Comparison of ENCODE assay signal across 11 cellular contexts in the genomic region with DNA sequence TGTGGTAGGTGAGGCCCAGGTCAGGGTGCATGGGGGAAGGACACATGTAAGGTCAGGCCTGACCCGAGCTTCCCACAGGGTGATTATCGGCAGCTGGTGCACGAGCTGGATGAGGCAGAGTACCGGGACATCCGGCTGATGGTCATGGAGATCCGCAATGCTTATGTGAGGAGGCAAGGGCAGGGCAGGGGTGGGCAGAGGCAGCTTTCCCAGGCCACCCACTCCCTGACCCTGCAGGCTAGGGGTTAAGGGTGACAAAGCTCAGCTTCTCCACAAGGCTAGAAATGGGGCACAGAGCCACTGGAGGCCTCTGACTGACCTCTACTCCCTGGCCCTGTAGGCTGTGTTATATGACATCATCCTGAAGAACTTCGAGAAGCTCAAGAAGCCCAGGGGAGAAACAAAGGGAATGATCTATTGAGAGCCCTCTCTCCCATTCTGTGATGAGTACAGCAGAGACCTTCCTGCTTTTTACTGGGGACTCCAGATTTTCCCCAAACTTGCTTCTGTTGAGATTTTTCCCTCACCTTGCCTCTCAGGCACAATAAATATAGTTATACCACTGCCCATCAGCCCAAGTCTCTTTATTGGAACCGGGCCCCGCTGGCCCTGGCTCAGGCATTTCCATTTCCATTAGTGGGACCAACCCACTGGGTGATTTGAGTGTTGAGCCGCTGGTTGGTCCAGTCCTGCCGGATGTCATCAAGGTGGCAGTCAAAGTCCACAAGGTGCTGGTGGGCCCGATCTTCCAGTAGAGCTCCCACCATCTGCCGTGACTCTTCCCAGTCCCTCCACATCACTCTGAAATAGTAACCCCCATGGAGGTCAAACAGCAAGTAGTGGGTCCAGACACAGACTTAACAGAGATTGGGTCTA. TPM values are rescaled to one million over a fixed set of nuclear protein-coding genes. Genes with fewer than 3 reads are reported as not detected.
DNase-seq lines count a peak whose midpoint lies in the region; ATAC-seq and TF ChIP-seq lines count a peak whose summit lies in the region.
"Had no signal": no experiment of that assay in that cellular context is flagged by ENCODE, and none has a peak within 500 bp of the region (broad histone marks: within the 10 kb centered on the region; RNA-seq: fewer than 3 reads in every experiment).

No MANE protein-coding gene starts in this region.

- H3K27ac ChIP-seq in mammary epithelial cell (ENCODE audit: insufficient read depth, low read depth, low read length), result no peak overlapping the region
- no peak overlapping the region for H3K27ac ChIP-seq in WERI-Rb-1
- H3K27ac ChIP-seq in MM.1S (ENCODE audit: low read length), result no peak overlapping the region
- H3K27ac ChIP-seq in right cardiac atrium (ENCODE audit: low read length), result no peak overlapping the region

- peaks cover 26% of the 10 kb centered on the region for H3K4me1 ChIP-seq in mammary epithelial cell (ENCODE audit: insufficient read depth, low read length)
- peaks cover 11% of the 10 kb centered on the region; the same call in 1 of the 2 replicates for H3K4me1 ChIP-seq in MM.1S (ENCODE audit: low read length)
- H3K4me1 ChIP-seq in right cardiac atrium (ENCODE audit: control insufficient read depth, insufficient read depth, low read length), result peaks cover 2% of the 10 kb centered on the region
- H3K4me1 ChIP-seq: BE2C had no signal

- H3K27me3 Mint-ChIP-seq in MCF 10A (ENCODE audit: insufficient read depth, unreplicated experiment), result no peaks in the 10 kb centered on the region
- H3K27me3 Mint-ChIP-seq in memory B cell, result no peaks in the 10 kb centered on the region
- no peaks in the 10 kb centered on the region for H3K27me3 Mint-ChIP-seq in type B pancreatic cell

- intact Hi-C loops in MCF 10A (cut with micrococcal nuclease), result no loop called here
- intact Hi-C loops in mammary epithelial cell (cut with micrococcal nuclease), result no loop called here
- intact Hi-C loops in right cardiac atrium (cut with DNase I), result no loop called here

- no peak overlapping the region for H3K4me2 ChIP-seq in mammary epithelial cell (ENCODE audit: insufficient read depth, low read depth, low read length)
- no peak overlapping the region for H3K4me2 ChIP-seq in MM.1S (ENCODE audit: low read depth, low read length)

- DNase-seq in MCF 10A (ENCODE audit: unreplicated experiment) (no peak), mammary epithelial cell (no peak), WERI-Rb-1 (peak; percentile 50), memory B cell (ENCODE audit: low spot score in 2 of 2) (no peak), type B pancreatic cell (ENCODE audit: extremely low spot score, unreplicated experiment) (no peak), NCI-H774 (lab: John Stamatoyannopoulos, UW) (no peak), MM.1S (no peak), right cardiac atrium (no peak)
- DNase-seq: activated gamma-delta T cell, BE2C, NCI-H187 had no signal

- peaks cover 30% of the 10 kb centered on the region for H3K4me1 Mint-ChIP-seq in MCF 10A (ENCODE audit: insufficient read depth, unreplicated experiment)
- H3K4me1 Mint-ChIP-seq in memory B cell, result peaks cover 43% of the 10 kb centered on the region
- H3K4me1 Mint-ChIP-seq in type B pancreatic cell (ENCODE audit: unreplicated experiment), result peaks cover 41% of the 10 kb centered on the region

- no peaks in the 10 kb centered on the region for H3K9me2 ChIP-seq in MM.1S (replicated peaks; ENCODE audit: insufficient read depth, low read length)

- peaks cover 8% of the 10 kb centered on the region for H3F3A ChIP-seq in MM.1S (ENCODE audit: insufficient read depth, low read length)

- no peak for ATAC-seq in memory B cell (ENCODE audit: low read depth)
- ATAC-seq in right cardiac atrium, result no peak

- POLR2A ChIA-PET in MCF 10A (lab: Yijun Ruan, JAX), result interaction anchor here (0.7 to 12.5 kb wide), 3 partner anchors 8 to 158 kb away, joined by 3 to 252 read pairs (median 68); a partner anchor contains a TSS

- H2AFZ ChIP-seq in mammary epithelial cell (ENCODE audit: low read depth, low read length) (no peak overlapping the region), MM.1S (ENCODE audit: low read length) (no peak overlapping the region)

- H3K4me3 Mint-ChIP-seq in MCF 10A (ENCODE audit: unreplicated experiment) (peak overlapping the region; percentile 93), memory B cell (peak overlapping the region; percentile 41), type B pancreatic cell (peak overlapping the region; percentile 89)

- in situ Hi-C loops in mammary epithelial cell (cut with MboI; ENCODE audit: low sequenced_read_pairs in 2 of 2), result no loop called here

- H3K27me3 ChIP-seq in mammary epithelial cell (ENCODE audit: insufficient read depth, low read length) (no peaks in the 10 kb centered on the region), WERI-Rb-1 (ENCODE audit: insufficient read depth, low read depth, severe bottlenecking) (no peaks in the 10 kb centered on the region), MM.1S (replicated peaks; ENCODE audit: insufficient read depth, low read length) (no peaks in the 10 kb centered on the region), right cardiac atrium (ENCODE audit: control insufficient read depth, insufficient read depth) (no peaks in the 10 kb centered on the region)
- H3K27me3 ChIP-seq: BE2C had no signal

- TSS peak; percentile 73 for BruUV-seq in MCF 10A (replicated peaks; lab: Mats Ljungman, UMichigan)
- BruUV-seq in mammary epithelial cell (replicated peaks; lab: Mats Ljungman, UMichigan), result no TSS peak

- WGBS in mammary epithelial cell (ENCODE audit: low coverage, missing lambda C conversion rate), result 91% methylated on average over 12 of the region's 13 CpGs
- WGBS in right cardiac atrium, result 80% methylated on average over 13 of the region's 13 CpGs

- dilution Hi-C loops in mammary epithelial cell (cut with HindIII; ENCODE audit: low sequenced_read_pairs), result no loop called here

- H3K4me3 ChIP-seq in mammary epithelial cell (replicated peaks in 1 of 3; ENCODE audit: insufficient read depth in 1 of 3, low read depth in 2 of 3, low read length in 3 of 3) (no peak overlapping the region), WERI-Rb-1 (ENCODE audit: low read depth, low read length) (no peak overlapping the region), MM.1S (ENCODE audit: low read length) (no peak overlapping the region), right cardiac atrium (ENCODE audit: low read length) (no peak overlapping the region)

- CTCF ChIA-PET in MCF 10A (lab: Yijun Ruan, JAX), result interaction anchor here (0.5 to 2.4 kb wide), 5 partner anchors 22 to 161 kb away, joined by 3 to 12 read pairs (median 3); a partner anchor contains a TSS
- CTCF ChIA-PET in mammary epithelial cell (lab: Charles Lee; ENCODE audit: low non-redundant PET), result interaction anchor here (0.5 kb wide), 1 partner anchor 48 kb away, joined by 3 read pairs; no protein-coding TSS in a partner anchor

- peaks cover 7% of the 10 kb centered on the region for H3K36me3 ChIP-seq in mammary epithelial cell (ENCODE audit: insufficient read depth, low read length)
- peaks cover 31% of the 10 kb centered on the region for H3K36me3 ChIP-seq in WERI-Rb-1
- 0 out of 2 replicates have a peak, but pooled peaks cover 2% of the 10 kb centered on the region for H3K36me3 ChIP-seq in MM.1S (replicated peaks; ENCODE audit: insufficient read depth, low read length)

- peaks cover 26% of the 10 kb centered on the region for H3K36me3 Mint-ChIP-seq in MCF 10A (ENCODE audit: insufficient read depth, unreplicated experiment)
- peaks cover 24% of the 10 kb centered on the region for H3K36me3 Mint-ChIP-seq in memory B cell
- peaks cover 20% of the 10 kb centered on the region for H3K36me3 Mint-ChIP-seq in type B pancreatic cell

- no peaks in the 10 kb centered on the region for H3K9me3 Mint-ChIP-seq in MCF 10A (ENCODE audit: unreplicated experiment)
- H3K9me3 Mint-ChIP-seq in memory B cell, result no peaks in the 10 kb centered on the region
- H3K9me3 Mint-ChIP-seq in type B pancreatic cell, result no peaks in the 10 kb centered on the region

- H3K9me3 ChIP-seq in mammary epithelial cell (replicated peaks; ENCODE audit: insufficient read depth, low read length), result no peaks in the 10 kb centered on the region
- H3K9me3 ChIP-seq in WERI-Rb-1 (ENCODE audit: severe bottlenecking), result no peaks in the 10 kb centered on the region
- H3K9me3 ChIP-seq in MM.1S (replicated peaks; ENCODE audit: insufficient read depth, low read length), result no peaks in the 10 kb centered on the region
- H3K9me3 ChIP-seq in right cardiac atrium (ENCODE audit: control insufficient read depth, low read length), result no peaks in the 10 kb centered on the region
- H3K9me3 ChIP-seq: BE2C had no signal

- H4K20me1 ChIP-seq in mammary epithelial cell (ENCODE audit: insufficient read depth, low read length), result no peaks in the 10 kb centered on the region
- H4K20me1 ChIP-seq in MM.1S (ENCODE audit: insufficient read depth, low read length), result no peaks in the 10 kb centered on the region

- H3K27ac Mint-ChIP-seq in MCF 10A (ENCODE audit: low read depth, unreplicated experiment) (peak overlapping the region; percentile 59), memory B cell (peak overlapping the region; percentile 22), type B pancreatic cell (no peak overlapping the region)

- H3K9ac ChIP-seq in mammary epithelial cell (ENCODE audit: insufficient read depth, low read length) (no peak overlapping the region), MM.1S (ENCODE audit: low read length) (no peak overlapping the region)

- no peak for TF ChIP-seq CTCF in MCF 10A (IDR thresholded peaks at IDR 0.05; ENCODE audit: unreplicated experiment)
- no peak for TF ChIP-seq CTCF in mammary epithelial cell (conservative IDR thresholded peaks at IDR 0.05 in 1 of 2, IDR thresholded peaks at IDR 0.05 in 1 of 2; ENCODE audit: extremely low read depth in 1 of 2, insufficient read depth in 1 of 2, low read depth in 1 of 2, low read length in 2 of 2)
- TF ChIP-seq CTCF in WERI-Rb-1 (IDR thresholded peaks at IDR 0.05; ENCODE audit: low read depth, low read length), result no peak
- TF ChIP-seq CTCF in type B pancreatic cell (conservative IDR thresholded peaks at IDR 0.05), result no peak
- TF ChIP-seq CTCF in MM.1S (IDR thresholded peaks at IDR 0.05; ENCODE audit: low read length), result no peak

- H3K79me2 ChIP-seq in mammary epithelial cell (ENCODE audit: insufficient read depth, low read length) (peaks cover 41% of the 10 kb centered on the region), MM.1S (ENCODE audit: low read length) (peaks cover 43% of the 10 kb centered on the region)

RNA-seq across cellular contexts. Expression of a gene that starts 2.6 kb away (rescaled TPM):
- 126 and 135 TPM in 2 replicates for total RNA-seq in MCF 10A (2022)
- total RNA-seq in mammary epithelial cell, result 10 to 100 TPM; 35.8 to 85.1 TPM
- polyA plus RNA-seq in mammary epithelial cell, result 83.9 TPM
- 82.8 TPM for polyA minus RNA-seq in mammary epithelial cell
- total RNA-seq in type B pancreatic cell (ENCODE audit: low replicate concordance), result 142 and 177 TPM in 2 replicates
- 100 to 1,000 TPM in 3 of 4 donors, 10 to 100 TPM in 1; 99.8 to 112 (median 103) TPM for total RNA-seq in right cardiac atrium
- 141 TPM for polyA plus RNA-seq in right cardiac atrium

RNA-seq across cellular contexts. Expression of a gene that starts 2.8 kb away (rescaled TPM):
- total RNA-seq in MCF 10A (2022), result 49.2 and 49.9 TPM in 2 replicates
- total RNA-seq in mammary epithelial cell, result 10 to 100 TPM in 1 of 2 donors, 1 to 10 TPM in 1; 9.0 to 20.5 TPM
- polyA plus RNA-seq in mammary epithelial cell, result 19.6 TPM
- 1.8 TPM for polyA minus RNA-seq in mammary epithelial cell
- 16.2 and 25.9 TPM in 2 replicates for total RNA-seq in type B pancreatic cell (ENCODE audit: low replicate concordance)
- 10 to 100 TPM; 17.2 to 18.9 (median 18.1) TPM for total RNA-seq in right cardiac atrium
- 21.2 TPM for polyA plus RNA-seq in right cardiac atrium

RNA-seq across cellular contexts. Expression of a gene that starts 7.8 kb away (rescaled TPM):
- total RNA-seq in MCF 10A (2022) (134 and 135 TPM in 2 replicates), mammary epithelial cell (10 to 100 TPM; 33.7 to 96.3 TPM), type B pancreatic cell (ENCODE audit: low replicate concordance) (134 and 155 TPM in 2 replicates), right cardiac atrium (10 to 100 TPM; 62.7 to 90.6 (median 67.6) TPM)
- polyA plus RNA-seq in mammary epithelial cell (99.2 TPM), right cardiac atrium (102 TPM)
- polyA minus RNA-seq in mammary epithelial cell, result 61.9 TPM

RNA-seq across cellular contexts. Expression of a gene that starts 8.2 kb away (rescaled TPM):
- total RNA-seq in MCF 10A (2022) (0.47 TPM in 1 of 2 replicates, not detected in the other), mammary epithelial cell (under 1 TPM in 1 of 2 donors, not detected in 1; 0.33 TPM), type B pancreatic cell (ENCODE audit: low replicate concordance) (0.26 and 0.53 TPM in 2 replicates), right cardiac atrium (100 to 1,000 TPM in 3 of 4 donors, 10 to 100 TPM in 1; 87.4 to 178 (median 134) TPM)
- polyA plus RNA-seq in mammary epithelial cell (0.08 TPM), right cardiac atrium (224 TPM)
- not detected for polyA minus RNA-seq in mammary epithelial cell

RNA-seq across cellular contexts. Expression of a gene that starts 8.7 kb away (rescaled TPM):
- 62.2 and 67.4 TPM in 2 replicates for total RNA-seq in MCF 10A (2022)
- total RNA-seq in mammary epithelial cell, result 10 to 100 TPM; 35.3 to 52.1 TPM
- polyA plus RNA-seq in mammary epithelial cell, result 14.4 TPM
- 189 TPM for polyA minus RNA-seq in mammary epithelial cell
- 68.6 and 78.4 TPM in 2 replicates for total RNA-seq in type B pancreatic cell (ENCODE audit: low replicate concordance)
- total RNA-seq in right cardiac atrium, result 10 to 100 TPM; 29.2 to 48.4 (median 42.6) TPM
- polyA plus RNA-seq in right cardiac atrium, result 27.6 TPM

Comparison
In these comparisons a context has a peak if more than half of its experiments do, and no peak if none do; other contexts are left out.
1. H3K4me3 Mint-ChIP-seq: peak in every context shown above with its lines; median percentile 93 in MCF 10A; 89 in type B pancreatic cell; 41 in memory B cell.